Comparison of ENCODE assay signal across 8 cellular contexts in genomic region chr7:34165927-34166550, GRCh38.
DNase-seq lines count a peak whose midpoint lies in the region; ATAC-seq and TF ChIP-seq lines count a peak whose summit lies in the region.

No MANE protein-coding gene starts in this region.

- no peak for TF ChIP-seq POLR2A in tibial nerve (IDR thresholded peaks at IDR 0.05)

- H2AFZ ChIP-seq in PC-3 (ENCODE audit: low read length): no peak overlapping the region

- no peak; the same call in 1 of the 2 replicates for ATAC-seq in PC-3
- ATAC-seq in GM19397 (IDR thresholded peaks at IDR 0.05; ENCODE audit: unreplicated experiment): no peak
- no peak for ATAC-seq in T-cell (replicated peaks in 1 of 4)

- H3K36me3 ChIP-seq in PC-3 (ENCODE audit: low read depth, low read length) (no peaks in the 10 kb centered on the region), tibial nerve (no peaks in the 10 kb centered on the region)

- H3F3A ChIP-seq in PC-3 (ENCODE audit: low read length, unreplicated experiment): no peaks in the 10 kb centered on the region

- no peak overlapping the region for H3K4me3 ChIP-seq in PC-3 (ENCODE audit: low read length)
- no peak overlapping the region for H3K4me3 ChIP-seq in foreskin fibroblast (ENCODE audit: low read depth in 1 of 2, low read length in 2 of 2)
- no peak overlapping the region for H3K4me3 ChIP-seq in tibial nerve

- WGBS in tibial nerve, 2 donors: 74 to 93% methylated on average over 3 of the region's 3 CpGs

- H3K9ac ChIP-seq in PC-3 (ENCODE audit: low read length): no peak overlapping the region

- H4K20me1 ChIP-seq in PC-3 (ENCODE audit: low read length): no peaks in the 10 kb centered on the region

- no peaks in the 10 kb centered on the region for H3K4me1 Mint-ChIP-seq in T-cell

- CTCF ChIA-PET in PC-3 (lab: Charles Lee) (no interaction called here), T-cell (lab: Charles Lee) (no interaction called here)

- intact Hi-C loops in PC-3 (cut with micrococcal nuclease): no loop called here

- no peaks in the 10 kb centered on the region for H3K27me3 Mint-ChIP-seq in T-cell

- POLR2A ChIA-PET in PC-3 (lab: Charles Lee; ENCODE audit: unreplicated experiment): no interaction called here
- POLR2A ChIA-PET in T-cell (lab: Charles Lee): no interaction called here

- BruUV-seq in PC-3 (replicated peaks; lab: Mats Ljungman, UMichigan): no TSS peak

- H3K4me1 ChIP-seq in PC-3 (ENCODE audit: insufficient read depth, low read length) (no peaks in the 10 kb centered on the region), tibial nerve (no peaks in the 10 kb centered on the region)

- peak; percentile 64 for TF ChIP-seq CTCF in PC-3 (conservative IDR thresholded peaks at IDR 0.05; ENCODE audit: low read depth, low read length)
- peak; percentile 75 for TF ChIP-seq CTCF in foreskin fibroblast (IDR thresholded peaks at IDR 0.05; ENCODE audit: low read depth, low read length)
- TF ChIP-seq CTCF in tibial nerve (IDR thresholded peaks at IDR 0.05): peak; percentile 15 to 50 (median 40)

- no peaks in the 10 kb centered on the region for H3K9me3 ChIP-seq in PC-3 (ENCODE audit: low read length)
- H3K9me3 ChIP-seq in tibial nerve: no peaks in the 10 kb centered on the region

- H3K27ac ChIP-seq in PC-3 (ENCODE audit: low read length) (no peak overlapping the region), tibial nerve (no peak overlapping the region)

- DNase-seq in ACHN: peak; percentile 59
- DNase-seq in H4 (ENCODE audit: low spot score): peak; percentile 38
- peak; percentile 62 for DNase-seq in PC-3
- DNase-seq in foreskin fibroblast: peak; percentile 41 to 75
- DNase-seq in tibial nerve (ENCODE audit: low spot score in 2 of 2): no peak
- DNase-seq in T-cell: no peak
- DNase-seq in activated CD4-positive, alpha-beta T cell treated with anti-CD3 and anti-CD28 coated beads, Interleukin-2, amount 50 U/mL, for 4 hours: no peak

- no peaks in the 10 kb centered on the region for H3K27me3 ChIP-seq in PC-3 (ENCODE audit: low read length)
- H3K27me3 ChIP-seq in tibial nerve: no peaks in the 10 kb centered on the region

- peaks cover 3 to 12% (median 5%) of the 10 kb centered on the region in 3 donors for H3K9me3 Mint-ChIP-seq in T-cell

- H3K4me2 ChIP-seq in PC-3 (ENCODE audit: low read length): no peak overlapping the region

- H3K36me3 Mint-ChIP-seq in T-cell: no peaks in the 10 kb centered on the region

- H3K4me3 Mint-ChIP-seq in T-cell: no peak overlapping the region

- H3K9me2 ChIP-seq in PC-3 (replicated peaks; ENCODE audit: low read length): no peaks in the 10 kb centered on the region

- in situ Hi-C loops in ACHN (cut with HindIII; ENCODE audit: low pct_ligation_motif_present, low pct_unique_long_range_greater_than_20kb, low sequenced_read_pairs): no loop called here

- no peak overlapping the region for H3K27ac Mint-ChIP-seq in T-cell

- H3K79me2 ChIP-seq in PC-3 (ENCODE audit: low read length): no peaks in the 10 kb centered on the region

- TF ChIP-seq EP300 in tibial nerve (IDR thresholded peaks at IDR 0.05): no peak

Comparison
In these comparisons a context has a peak if more than half of its experiments do, and no peak if none do; other contexts are left out.
1. DNase-seq: peak in ACHN (single experiment), H4 (single experiment), PC-3 (single experiment) and foreskin fibroblast (2 of 2); none in tibial nerve (0 of 2), T-cell (0 of 34) and activated CD4-positive, alpha-beta T cell treated with anti-CD3 and anti-CD28 coated beads, Interleukin-2, amount 50 U/mL, for 4 hours (0 of 2).
2. Peak in every context shown above with its lines, with median percentiles within 50 percentile points of each other: CTCF ChIP-seq.